In the genomic region with DNA sequence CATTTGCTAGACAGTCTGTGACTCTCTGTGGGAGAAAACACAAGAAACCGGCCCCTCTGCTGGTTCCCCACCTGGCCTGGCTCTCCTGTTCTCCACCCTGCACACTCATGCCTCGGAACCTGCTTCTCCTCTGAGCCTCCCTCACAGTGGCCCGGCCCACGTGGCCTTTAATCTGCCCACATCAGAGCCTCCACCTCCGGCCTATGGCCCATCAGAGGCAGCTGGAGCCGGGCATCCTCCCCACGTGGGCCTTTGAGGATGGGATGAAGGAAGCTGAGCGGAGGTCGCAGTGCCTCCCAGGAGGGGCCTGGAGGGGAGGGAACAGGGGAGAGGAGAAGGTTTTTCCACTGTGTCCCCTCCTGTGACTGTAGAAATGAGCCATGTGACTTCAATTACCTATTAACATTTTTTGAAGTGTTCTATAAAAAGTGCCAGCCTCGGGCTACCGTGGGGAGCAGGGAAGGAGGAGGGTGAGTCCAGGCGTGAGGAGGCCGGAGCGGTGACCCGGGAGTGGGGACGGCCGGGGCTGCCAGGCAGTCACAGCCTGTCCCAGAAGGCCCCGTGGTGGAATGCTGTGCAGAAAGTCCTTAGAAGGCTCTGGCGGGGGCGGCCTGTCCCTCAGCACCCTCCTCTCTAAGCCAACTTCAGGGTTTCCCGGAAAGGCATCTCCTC, we compare ENCODE assay signal across 14 cellular contexts. TPM values are rescaled to one million over a fixed set of nuclear protein-coding genes. Genes with fewer than 3 reads are reported as not detected.
A peak's percentile ranks its signal among the peaks of the same experiment; 100 is the strongest.
DNase-seq lines count a peak whose midpoint lies in the region; ATAC-seq and TF ChIP-seq lines count a peak whose summit lies in the region.
"Had no signal": no experiment of that assay in that cellular context is flagged by ENCODE, and none has a peak within 500 bp of the region (broad histone marks: within the 10 kb centered on the region; RNA-seq: fewer than 3 reads in every experiment).

No MANE protein-coding gene starts in this region.

- H3K27ac ChIP-seq in RWPE1: peak overlapping the region; percentile 13; the same call in 1 of the 2 replicates
- H3K27ac ChIP-seq: epithelial cell of prostate had no signal

- H3K9me3 ChIP-seq in BE2C: no peaks in the 10 kb centered on the region

- H3K9me3 Mint-ChIP-seq in activated naive CD8-positive, alpha-beta T cell treated with anti-CD3 and anti-CD28 coated beads, Interleukin-2, amount 50 U/mL, for 24 hours: no peaks in the 10 kb centered on the region
- H3K9me3 Mint-ChIP-seq: activated CD4-positive, alpha-beta memory T cell treated with anti-CD3 and anti-CD28 coated beads, Interleukin-2, amount 10 ng/mL, durations not matched to agents 7 days and 5 days had no signal

- no peaks in the 10 kb centered on the region for H3K36me3 Mint-ChIP-seq in activated naive CD8-positive, alpha-beta T cell treated with anti-CD3 and anti-CD28 coated beads, Interleukin-2, amount 50 U/mL, for 24 hours (ENCODE audit: low read depth)

- no peaks in the 10 kb centered on the region for H3K27me3 Mint-ChIP-seq in activated naive CD8-positive, alpha-beta T cell treated with anti-CD3 and anti-CD28 coated beads, Interleukin-2, amount 50 U/mL, for 24 hours

- H3K4me3 ChIP-seq in BE2C (ENCODE audit: low read depth, low read length): no peak overlapping the region

- CTCF ChIA-PET in RWPE1 (lab: Yijun Ruan, JAX): no interaction called here

- no peaks in the 10 kb centered on the region for H3K27me3 ChIP-seq in BE2C

- no peak overlapping the region for H3K4me3 Mint-ChIP-seq in activated naive CD8-positive, alpha-beta T cell treated with anti-CD3 and anti-CD28 coated beads, Interleukin-2, amount 50 U/mL, for 24 hours
- H3K4me3 Mint-ChIP-seq: activated CD4-positive, alpha-beta memory T cell treated with anti-CD3 and anti-CD28 coated beads, Interleukin-2, amount 10 ng/mL, durations not matched to agents 7 days and 5 days had no signal

- TF ChIP-seq CTCF in BE2C (IDR thresholded peaks at IDR 0.05; ENCODE audit: low read depth, low read length) (no peak), RWPE1 (conservative IDR thresholded peaks at IDR 0.05; ENCODE audit: low read depth) (no peak)

- DNase-seq in BE2C: peak; percentile 18
- no peak for DNase-seq in RWPE1 (ENCODE audit: low spot score)
- DNase-seq in left cardiac atrium: peak; percentile 55
- DNase-seq in posterior vena cava (ENCODE audit: low spot score): peak; percentile 84
- DNase-seq in iPS-NIHi11 (ENCODE audit: low spot score): no peak
- DNase-seq in NCI-H187 treated with DMSO at 0.1 percent for 48 hours (lab: John Stamatoyannopoulos, UW): no peak
- DNase-seq in activated naive CD8-positive, alpha-beta T cell treated with anti-CD3 and anti-CD28 coated beads, Interleukin-2, amount 50 U/mL, for 24 hours: no peak
- DNase-seq: activated CD4-positive, alpha-beta memory T cell treated with anti-CD3 and anti-CD28 coated beads, Interleukin-2, amount 10 ng/mL, durations not matched to agents 7 days and 5 days; activated gamma-delta T cell treated with Interleukin-2 at 50 U/mL for 16 hours; DMS153; NCI-H2081 treated with DMSO at 0.1 percent for 48 hours; T-helper 2 cell had no signal

- H3K36me3 ChIP-seq in BE2C: no peaks in the 10 kb centered on the region

- 0 out of 2 replicates have a peak, but pooled peaks cover 3% of the 10 kb centered on the region for H3K4me1 ChIP-seq in BE2C

- intact Hi-C loops in left cardiac atrium (cut with DNase I) (no loop called here), posterior vena cava (cut with DNase I) (no loop called here)

- no peak overlapping the region for H3K27ac Mint-ChIP-seq in activated naive CD8-positive, alpha-beta T cell treated with anti-CD3 and anti-CD28 coated beads, Interleukin-2, amount 50 U/mL, for 24 hours
- H3K27ac Mint-ChIP-seq: activated CD4-positive, alpha-beta memory T cell treated with anti-CD3 and anti-CD28 coated beads, Interleukin-2, amount 10 ng/mL, durations not matched to agents 7 days and 5 days had no signal

- peak; percentile 70 to 86 for ATAC-seq in left cardiac atrium
- ATAC-seq in GM19463 (IDR thresholded peaks at IDR 0.05; ENCODE audit: unreplicated experiment): no peak
- no peak for ATAC-seq in activated naive CD8-positive, alpha-beta T cell treated with anti-CD3 and anti-CD28 coated beads, Interleukin-2, amount 50 U/mL, for 24 hours

- POLR2A ChIA-PET in RWPE1 (lab: Yijun Ruan, JAX; ENCODE audit: low non-redundant PET): no interaction called here

- H3K4me1 Mint-ChIP-seq in activated naive CD8-positive, alpha-beta T cell treated with anti-CD3 and anti-CD28 coated beads, Interleukin-2, amount 50 U/mL, for 24 hours: peaks cover 5% of the 10 kb centered on the region

RNA-seq across cellular contexts. Expression of gene SLC1A5, which starts 24.6 kb away (rescaled TPM):
- polyA plus RNA-seq in BE2C (2012; ENCODE audit: insufficient read depth, insufficient read length, low read depth): 164 TPM
- total RNA-seq in left cardiac atrium (10 to 100 TPM; 34.3 to 40.8 TPM), posterior vena cava (10 to 100 TPM; 56.6 to 95.5 TPM)

RNA-seq across cellular contexts. Expression of gene AP2S1, which starts 37.6 kb away (rescaled TPM):
- polyA plus RNA-seq in BE2C (2012; ENCODE audit: insufficient read depth, insufficient read length, low read depth): 195 TPM
- total RNA-seq in left cardiac atrium: 100 to 1,000 TPM; 109 to 110 TPM
- 100 to 1,000 TPM in 1 of 2 donors, 10 to 100 TPM in 1; 98.0 to 139 TPM for total RNA-seq in posterior vena cava

RNA-seq across cellular contexts. Expression of gene ARHGAP35, which starts 47.8 kb away (rescaled TPM):
- 38.0 TPM for polyA plus RNA-seq in BE2C (2012; ENCODE audit: insufficient read depth, insufficient read length, low read depth)
- total RNA-seq in left cardiac atrium: 10 to 100 TPM; 68.2 to 68.5 TPM
- 10 to 100 TPM; 49.8 to 57.4 TPM for total RNA-seq in posterior vena cava

Comparison
In these comparisons a context has a peak if more than half of its experiments do, and no peak if none do; other contexts are left out.
1. DNase-seq: peak in BE2C (single experiment), left cardiac atrium (single experiment) and posterior vena cava (single experiment); none in RWPE1 (single experiment), iPS-NIHi11 (single experiment), NCI-H187 treated with DMSO at 0.1 percent for 48 hours (single experiment) and activated naive CD8-positive, alpha-beta T cell treated with anti-CD3 and anti-CD28 coated beads, Interleukin-2, amount 50 U/mL, for 24 hours (single experiment).
2. ATAC-seq: peak in left cardiac atrium (2 of 2); none in GM19463 (single experiment) and activated naive CD8-positive, alpha-beta T cell treated with anti-CD3 and anti-CD28 coated beads, Interleukin-2, amount 50 U/mL, for 24 hours (single experiment).